ENCODE assay signal across 18 cellular contexts in the genomic region with DNA sequence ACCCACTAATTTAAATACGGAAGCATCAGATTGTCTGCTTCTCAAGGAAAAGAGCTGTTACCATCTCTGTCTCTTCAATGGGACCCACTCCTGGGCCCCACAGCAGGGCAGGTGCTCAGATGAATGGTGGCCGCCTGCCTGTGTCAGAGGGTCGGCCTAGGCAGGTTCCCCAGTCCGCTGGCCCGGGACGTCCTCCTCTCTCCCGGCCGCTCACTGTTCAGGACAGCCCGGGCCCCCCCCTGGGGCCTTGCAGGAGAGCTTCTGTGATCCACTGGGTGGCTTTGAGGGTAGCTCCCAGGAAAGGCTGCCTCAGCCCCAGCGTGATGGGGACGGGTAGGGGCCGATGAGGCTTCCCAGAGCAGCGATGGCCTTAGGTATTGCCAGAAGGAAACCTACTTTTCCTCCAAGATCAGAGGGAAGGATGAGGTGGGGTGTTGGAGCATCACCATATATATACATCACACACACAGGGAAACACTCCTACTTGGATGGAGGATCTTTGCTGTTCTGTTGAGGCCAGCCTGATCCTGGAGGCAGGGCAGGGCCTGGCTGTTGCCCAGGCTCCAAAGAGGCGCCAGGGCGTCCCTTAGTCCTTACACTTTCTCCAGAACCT.
A peak's percentile ranks its signal among the peaks of the same experiment; 100 is the strongest.
DNase-seq lines count a peak whose midpoint lies in the region; ATAC-seq and TF ChIP-seq lines count a peak whose summit lies in the region.
"Had no signal": no experiment of that assay in that cellular context is flagged by ENCODE, and none has a peak within 500 bp of the region (broad histone marks: within the 10 kb centered on the region; RNA-seq: fewer than 3 reads in every experiment).

No MANE protein-coding gene starts in this region.

- no peak overlapping the region for H3K27ac Mint-ChIP-seq in natural killer cell
- H3K27ac Mint-ChIP-seq in natural killer cell treated with Interleukin-12 subunit alpha and Interleukin-12 subunit beta and Interleukin-15 and Interleukin-18, amount 100 ng/mL, for 72 hours: no peak overlapping the region

- TF ChIP-seq POLR2A in spleen (IDR thresholded peaks at IDR 0.05): no peak
- no peak for TF ChIP-seq POLR2A in vagina (IDR thresholded peaks at IDR 0.05)

- TF ChIP-seq CTCF in natural killer cell (IDR thresholded peaks at IDR 0.05) (no peak), RWPE1 (conservative IDR thresholded peaks at IDR 0.05; ENCODE audit: low read depth) (no peak), foreskin keratinocyte (conservative IDR thresholded peaks at IDR 0.05) (no peak), spleen (IDR thresholded peaks at IDR 0.05 in 8 of 11, conservative IDR thresholded peaks at IDR 0.05 in 3 of 11) (no peak), vagina (IDR thresholded peaks at IDR 0.05) (no peak)

- POLR2A ChIA-PET in RWPE1 (lab: Yijun Ruan, JAX; ENCODE audit: low non-redundant PET): no interaction called here

- H3K4me3 ChIP-seq in spleen: no peak overlapping the region
- H3K4me3 ChIP-seq in vagina: no peak overlapping the region
- H3K4me3 ChIP-seq: HAP-1 had no signal

- DNase-seq in natural killer cell (no peak), RWPE1 (ENCODE audit: low spot score) (no peak), foreskin keratinocyte (peak in 1 of 2 donors; percentile 54), NCI-H526 (lab: John Stamatoyannopoulos, UW) (no peak), middle frontal gyrus (ENCODE audit: extremely low spot score, low spot score) (no peak), spleen (no peak), vagina (ENCODE audit: extremely low spot score in 2 of 2) (no peak)
- DNase-seq in natural killer cell treated with Interleukin-12 subunit alpha and Interleukin-12 subunit beta and Interleukin-15 and Interleukin-18, amount 100 ng/mL, for 72 hours (ENCODE audit: low spot score): no peak
- DNase-seq: AML-193; CD4-positive, alpha-beta memory T cell; DND-41; KBM-7; NCI-H1105; NCI-H1694 treated with DMSO at 0.1 percent for 48 hours; NCI-H748 treated with DMSO at 0.1 percent for 48 hours; Right ventricle myocardium superior; SK-N-SH had no signal

- ATAC-seq in natural killer cell: no peak
- ATAC-seq in natural killer cell treated with Interleukin-12 subunit alpha and Interleukin-12 subunit beta and Interleukin-15 and Interleukin-18, amount 100 ng/mL, for 72 hours: no peak
- ATAC-seq in foreskin keratinocyte: peak; percentile 35

- H3K9me3 ChIP-seq in spleen (no peaks in the 10 kb centered on the region), vagina (no peaks in the 10 kb centered on the region)
- H3K9me3 ChIP-seq: HAP-1, SK-N-SH had no signal

- intact Hi-C loops in natural killer cell (cut with micrococcal nuclease): no loop called here
- intact Hi-C loops in spleen (cut with DNase I; ENCODE audit: low total_unique reads): no loop called here
- intact Hi-C loops in vagina (cut with DNase I): no loop called here

- peaks cover 7 to 18% of the 10 kb centered on the region in 2 donors for H3K4me1 Mint-ChIP-seq in natural killer cell
- peaks cover 10 to 17% of the 10 kb centered on the region in 2 donors for H3K4me1 Mint-ChIP-seq in natural killer cell treated with Interleukin-12 subunit alpha and Interleukin-12 subunit beta and Interleukin-15 and Interleukin-18, amount 100 ng/mL, for 72 hours (ENCODE audit: low read depth in 2 of 2)

- 90 to 98% (median 95%) methylated on average over 6 to 15 of the region's 15 CpGs for WGBS in spleen, 5 donors

- H3K4me3 Mint-ChIP-seq in natural killer cell: peak overlapping the region; percentile 17
- H3K4me3 Mint-ChIP-seq in natural killer cell treated with Interleukin-12 subunit alpha and Interleukin-12 subunit beta and Interleukin-15 and Interleukin-18, amount 100 ng/mL, for 72 hours: no peak overlapping the region

- H3K27ac ChIP-seq in RWPE1 (peak overlapping the region; percentile 70), foreskin keratinocyte (peak overlapping the region; percentile 19), spleen (no peak overlapping the region), vagina (no peak overlapping the region)

- H3K27me3 ChIP-seq in foreskin keratinocyte (peaks cover 5% of the 10 kb centered on the region), spleen (replicated peaks in 1 of 7) (peaks cover 0 to 13% (median 0%) of the 10 kb centered on the region in 7 donors), vagina (no peaks in the 10 kb centered on the region)

- no peaks in the 10 kb centered on the region for H3K27me3 Mint-ChIP-seq in natural killer cell (ENCODE audit: low read depth in 2 of 2)
- H3K27me3 Mint-ChIP-seq in natural killer cell treated with Interleukin-12 subunit alpha and Interleukin-12 subunit beta and Interleukin-15 and Interleukin-18, amount 100 ng/mL, for 72 hours: no peaks in the 10 kb centered on the region
- H3K27me3 Mint-ChIP-seq: CD4-positive, alpha-beta memory T cell had no signal

- H3K36me3 Mint-ChIP-seq in natural killer cell: no peaks in the 10 kb centered on the region
- no peaks in the 10 kb centered on the region for H3K36me3 Mint-ChIP-seq in natural killer cell treated with Interleukin-12 subunit alpha and Interleukin-12 subunit beta and Interleukin-15 and Interleukin-18, amount 100 ng/mL, for 72 hours
- H3K36me3 Mint-ChIP-seq: CD4-positive, alpha-beta memory T cell had no signal

- H3K4me1 ChIP-seq in foreskin keratinocyte (no peaks in the 10 kb centered on the region), spleen (peaks cover 4 to 16% (median 13%) of the 10 kb centered on the region in 6 donors), vagina (peaks cover 14% of the 10 kb centered on the region)

- CTCF ChIA-PET in RWPE1 (lab: Yijun Ruan, JAX): no interaction called here

- H3K9me3 Mint-ChIP-seq in natural killer cell: no peaks in the 10 kb centered on the region
- no peaks in the 10 kb centered on the region for H3K9me3 Mint-ChIP-seq in natural killer cell treated with Interleukin-12 subunit alpha and Interleukin-12 subunit beta and Interleukin-15 and Interleukin-18, amount 100 ng/mL, for 72 hours

- peaks cover 0 to 28% (median 8%) of the 10 kb centered on the region in 6 donors for H3K36me3 ChIP-seq in spleen
- H3K36me3 ChIP-seq in vagina: no peaks in the 10 kb centered on the region
- H3K36me3 ChIP-seq: HAP-1 had no signal

Comparison
In these comparisons a context has a peak if more than half of its experiments do, and no peak if none do; other contexts are left out.
1. H3K27ac ChIP-seq: peak in RWPE1 (single experiment) and foreskin keratinocyte (single experiment); none in spleen (0 of 8) and vagina (single experiment).